In genomic region chr11:63940786-63941185, GRCh38 we compare ENCODE assay signal across 11 cellular contexts. TPM values are rescaled to one million over a fixed set of nuclear protein-coding genes. Genes with fewer than 3 reads are reported as not detected.
A peak's percentile ranks its signal among the peaks of the same experiment; 100 is the strongest.
DNase-seq lines count a peak whose midpoint lies in the region; ATAC-seq and TF ChIP-seq lines count a peak whose summit lies in the region.
"Had no signal": no experiment of that assay in that cellular context is flagged by ENCODE, and none has a peak within 500 bp of the region (broad histone marks: within the 10 kb centered on the region; RNA-seq: fewer than 3 reads in every experiment).

No MANE protein-coding gene starts in this region.

- no peaks in the 10 kb centered on the region for H3K9me3 Mint-ChIP-seq in stimulated activated memory B cell treated with anti-CD40 and anti-IgM and Interleukin-4, amounts not matched to agents 10 μg/mL and 1 μg/mL and 100 μg/mL, for 72 hours

- H3K27ac Mint-ChIP-seq in stimulated activated memory B cell treated with anti-CD40 and anti-IgM and Interleukin-4, amounts not matched to agents 10 μg/mL and 1 μg/mL and 100 μg/mL, for 72 hours = peak overlapping the region; percentile 80

- no peaks in the 10 kb centered on the region for H3K9me3 ChIP-seq in heart right ventricle
- H3K9me3 ChIP-seq in heart left ventricle = no peaks in the 10 kb centered on the region
- H3K9me3 ChIP-seq in PC-3 (ENCODE audit: low read length) = no peaks in the 10 kb centered on the region
- no peaks in the 10 kb centered on the region for H3K9me3 ChIP-seq in endocrine pancreas (ENCODE audit: control insufficient read depth, low read length)
- H3K9me3 ChIP-seq in body of pancreas = no peaks in the 10 kb centered on the region
- H3K9me3 ChIP-seq: mucosa of descending colon, SJSA1 had no signal

- H3K36me3 Mint-ChIP-seq in stimulated activated memory B cell treated with anti-CD40 and anti-IgM and Interleukin-4, amounts not matched to agents 10 μg/mL and 1 μg/mL and 100 μg/mL, for 72 hours = no peaks in the 10 kb centered on the region

- WGBS in heart right ventricle, 2 donors = 70 to 77% methylated on average over 6 of the region's 6 CpGs
- 70 to 74% (median 72%) methylated on average over 6 of the region's 6 CpGs for WGBS in heart left ventricle, 4 donors
- WGBS in body of pancreas, 2 donors = 64 to 68% methylated on average over 6 of the region's 6 CpGs

- H3K4me3 ChIP-seq in heart right ventricle (no peak overlapping the region), heart left ventricle (no peak overlapping the region), PC-3 (ENCODE audit: low read length) (peak overlapping the region; percentile 95; the same call in 1 of the 2 replicates), endocrine pancreas (ENCODE audit: control insufficient read depth, insufficient read depth, low read length) (peak overlapping the region; percentile 0), body of pancreas (no peak overlapping the region)
- H3K4me3 ChIP-seq: mucosa of descending colon, SJSA1 had no signal

- DNase-seq in heart right ventricle (no peak), heart left ventricle (no peak), PC-3 (no peak), HuH-7 (ENCODE audit: low spot score) (no peak), body of pancreas (no peak)
- DNase-seq in stimulated activated naive CD4-positive, alpha-beta T cell (lab: John Stamatoyannopoulos, UW) = no peak
- DNase-seq: head of caudate nucleus, mucosa of descending colon had no signal

- no peak for ATAC-seq in heart right ventricle
- no peak for ATAC-seq in heart left ventricle
- ATAC-seq in PC-3 = no peak
- ATAC-seq in stimulated activated memory B cell treated with anti-CD40 and anti-IgM and Interleukin-4, amounts not matched to agents 10 μg/mL and 1 μg/mL and 100 μg/mL, for 72 hours = no peak
- no peak for ATAC-seq in body of pancreas
- ATAC-seq: mucosa of descending colon had no signal

- no peaks in the 10 kb centered on the region for H3F3A ChIP-seq in PC-3 (ENCODE audit: low read length, unreplicated experiment)

- peak overlapping the region in 7 of 10 donors; percentile 12 to 77 (median 29) for H3K27ac ChIP-seq in heart right ventricle
- H3K27ac ChIP-seq in heart left ventricle = peak overlapping the region in 5 of 12 donors; percentile 10 to 73 (median 37)
- H3K27ac ChIP-seq in PC-3 (ENCODE audit: low read length) = no peak overlapping the region
- H3K27ac ChIP-seq in body of pancreas = no peak overlapping the region
- H3K27ac ChIP-seq: SJSA1 had no signal

- BruUV-seq in PC-3 (replicated peaks; lab: Mats Ljungman, UMichigan) = TSS peak; percentile 38

- H3K79me2 ChIP-seq in PC-3 (ENCODE audit: low read length) = peaks cover 63% of the 10 kb centered on the region

- CTCF ChIA-PET in PC-3 (lab: Charles Lee) = no interaction called here

- intact Hi-C loops in heart right ventricle (cut with DNase I) (loop anchor here in 5 of 10 donors (10.0 kb wide), 1 partner anchor 176 kb away; the partner anchor contains the start of gene ZFTA (in 5 of the 5)), heart left ventricle (cut with DNase I) (loop anchor here in 8 of 10 donors (5.0 to 10.0 kb wide), 5 partner anchors 33 to 176 kb away; partner anchors contain the start of gene ZFTA (in 5 of the 8)), PC-3 (cut with micrococcal nuclease) (no loop called here), body of pancreas (cut with DNase I) (loop anchor here (5.0 to 10.0 kb wide), 2 partner anchors 108 to 176 kb away; partner anchors contain the start of gene ZFTA)

- POLR2A ChIA-PET in PC-3 (lab: Charles Lee; ENCODE audit: unreplicated experiment) = no interaction called here

- peaks cover 8 to 59% (median 38%) of the 10 kb centered on the region in 9 donors for H3K4me1 ChIP-seq in heart right ventricle
- H3K4me1 ChIP-seq in heart left ventricle = peaks cover 0 to 51% (median 35%) of the 10 kb centered on the region in 12 donors
- peaks cover 14% of the 10 kb centered on the region for H3K4me1 ChIP-seq in PC-3 (ENCODE audit: insufficient read depth, low read length)
- H3K4me1 ChIP-seq in endocrine pancreas (ENCODE audit: control insufficient read depth, insufficient read depth, low read length) = no peaks in the 10 kb centered on the region
- peaks cover 28% of the 10 kb centered on the region for H3K4me1 ChIP-seq in body of pancreas

- no peaks in the 10 kb centered on the region for H3K27me3 Mint-ChIP-seq in stimulated activated memory B cell treated with anti-CD40 and anti-IgM and Interleukin-4, amounts not matched to agents 10 μg/mL and 1 μg/mL and 100 μg/mL, for 72 hours

- peak overlapping the region; percentile 46 for H3K4me3 Mint-ChIP-seq in stimulated activated memory B cell treated with anti-CD40 and anti-IgM and Interleukin-4, amounts not matched to agents 10 μg/mL and 1 μg/mL and 100 μg/mL, for 72 hours

- no peaks in the 10 kb centered on the region for H3K9me2 ChIP-seq in PC-3 (replicated peaks; ENCODE audit: low read length)

- peak overlapping the region; percentile 100; the same call in 1 of the 2 replicates for H3K4me2 ChIP-seq in PC-3 (ENCODE audit: low read length)

- no peak for TF ChIP-seq POLR2A in heart left ventricle (IDR thresholded peaks at IDR 0.05)
- TF ChIP-seq POLR2A in body of pancreas (IDR thresholded peaks at IDR 0.05) = no peak

- H3K36me3 ChIP-seq in heart right ventricle (no peaks in the 10 kb centered on the region), heart left ventricle (peaks cover 0 to 3% (median 0%) of the 10 kb centered on the region in 9 donors), PC-3 (ENCODE audit: low read depth, low read length) (peaks cover 4% of the 10 kb centered on the region; the same call in 1 of the 2 replicates), endocrine pancreas (ENCODE audit: control insufficient read depth, insufficient read depth, low read length) (no peaks in the 10 kb centered on the region), body of pancreas (replicated peaks in 1 of 2; ENCODE audit: insufficient read depth in 1 of 2, low read depth in 2 of 2) (no peaks in the 10 kb centered on the region)

- no peak overlapping the region for H2AFZ ChIP-seq in PC-3 (ENCODE audit: low read length)

- H4K20me1 ChIP-seq in PC-3 (ENCODE audit: low read length) = peaks cover 5% of the 10 kb centered on the region; the same call in 1 of the 2 replicates

- no peak overlapping the region for H3K9ac ChIP-seq in PC-3 (ENCODE audit: low read length)
- H3K9ac ChIP-seq in endocrine pancreas (ENCODE audit: control insufficient read depth, insufficient read depth, low read length) = peak overlapping the region; percentile 65

- peaks cover 45% of the 10 kb centered on the region for H3K4me1 Mint-ChIP-seq in stimulated activated memory B cell treated with anti-CD40 and anti-IgM and Interleukin-4, amounts not matched to agents 10 μg/mL and 1 μg/mL and 100 μg/mL, for 72 hours

- no peak for TF ChIP-seq CTCF in heart right ventricle (IDR thresholded peaks at IDR 0.05)
- no peak for TF ChIP-seq CTCF in heart left ventricle (IDR thresholded peaks at IDR 0.05)
- TF ChIP-seq CTCF in PC-3 (conservative IDR thresholded peaks at IDR 0.05; ENCODE audit: low read depth, low read length) = no peak
- TF ChIP-seq CTCF in body of pancreas (IDR thresholded peaks at IDR 0.05) = no peak

- H3K27me3 ChIP-seq in heart right ventricle (no peaks in the 10 kb centered on the region), heart left ventricle (no peaks in the 10 kb centered on the region), PC-3 (ENCODE audit: low read length) (no peaks in the 10 kb centered on the region), endocrine pancreas (ENCODE audit: control insufficient read depth, insufficient read depth, low read length) (no peaks in the 10 kb centered on the region), body of pancreas (no peaks in the 10 kb centered on the region)
- H3K27me3 ChIP-seq: SJSA1 had no signal

RNA-seq across cellular contexts. Expression of gene NAA40, which starts 2.0 kb away (rescaled TPM):
- total RNA-seq in heart right ventricle (10 to 100 TPM; 13.0 to 26.4 (median 19.7) TPM), heart left ventricle (10 to 100 TPM in 8 of 9 donors, 1 to 10 TPM in 1; 9.7 to 26.1 (median 18.8) TPM), PC-3 (2014; rRNA removed) (20.9 and 26.7 TPM in 2 replicates), body of pancreas (10 to 100 TPM; 14.3 to 21.8 TPM)
- polyA plus RNA-seq in heart right ventricle (10 to 100 TPM; 13.9 to 38.8 TPM), heart left ventricle (10 to 100 TPM; 19.6 to 19.9 TPM)

RNA-seq across cellular contexts. Expression of gene RCOR2, which starts 23.8 kb away (rescaled TPM):
- total RNA-seq in heart right ventricle (1 to 10 TPM; 1.1 to 8.4 (median 5.0) TPM), heart left ventricle (1 to 10 TPM; 1.9 to 5.7 (median 4.2) TPM), PC-3 (2014; rRNA removed) (1.2 and 1.4 TPM in 2 replicates), body of pancreas (under 1 TPM; 0.26 to 0.33 TPM)
- polyA plus RNA-seq in heart right ventricle (1 to 10 TPM; 4.4 to 5.4 TPM), heart left ventricle (1 to 10 TPM; 3.8 to 4.8 TPM)

RNA-seq across cellular contexts. Expression of gene COX8A, which starts 33.6 kb away (rescaled TPM):
- total RNA-seq in heart right ventricle (1,000 to 10,000 TPM in 6 of 10 donors, 100 to 1,000 TPM in 4; 868 to 1,274 (median 1,041) TPM), heart left ventricle (1,000 to 10,000 TPM in 4 of 9 donors, 100 to 1,000 TPM in 5; 673 to 1,925 (median 988) TPM), PC-3 (2014; rRNA removed) (1,480 and 1,500 TPM in 2 replicates), body of pancreas (100 to 1,000 TPM in 1 of 2 donors, 10 to 100 TPM in 1; 51.9 to 184 TPM)
- polyA plus RNA-seq in heart right ventricle (1,000 to 10,000 TPM; 1,312 to 2,481 TPM), heart left ventricle (1,000 to 10,000 TPM; 2,141 to 2,448 TPM)

RNA-seq across cellular contexts. Expression of gene OTUB1, which starts 45.5 kb away (rescaled TPM):
- total RNA-seq in heart right ventricle (10 to 100 TPM; 47.0 to 58.2 (median 49.8) TPM), heart left ventricle (10 to 100 TPM; 47.4 to 73.1 (median 54.5) TPM), PC-3 (2014; rRNA removed) (124 and 129 TPM in 2 replicates), body of pancreas (10 to 100 TPM; 20.8 to 36.3 TPM)
- polyA plus RNA-seq in heart right ventricle (10 to 100 TPM; 34.9 to 87.0 TPM), heart left ventricle (10 to 100 TPM; 46.7 to 83.1 TPM)

Comparison
In these comparisons a context has a peak if more than half of its experiments do, and no peak if none do; other contexts are left out.
1. H3K27ac ChIP-seq: peak in heart right ventricle (7 of 10); none in PC-3 (single experiment) and body of pancreas (0 of 4).
2. H3K4me3 ChIP-seq: peak in PC-3 (single experiment) and endocrine pancreas (single experiment); none in heart right ventricle (0 of 10), heart left ventricle (0 of 12) and body of pancreas (0 of 2).